Comparison of ENCODE assay signal across 25 cellular contexts in the genomic region with DNA sequence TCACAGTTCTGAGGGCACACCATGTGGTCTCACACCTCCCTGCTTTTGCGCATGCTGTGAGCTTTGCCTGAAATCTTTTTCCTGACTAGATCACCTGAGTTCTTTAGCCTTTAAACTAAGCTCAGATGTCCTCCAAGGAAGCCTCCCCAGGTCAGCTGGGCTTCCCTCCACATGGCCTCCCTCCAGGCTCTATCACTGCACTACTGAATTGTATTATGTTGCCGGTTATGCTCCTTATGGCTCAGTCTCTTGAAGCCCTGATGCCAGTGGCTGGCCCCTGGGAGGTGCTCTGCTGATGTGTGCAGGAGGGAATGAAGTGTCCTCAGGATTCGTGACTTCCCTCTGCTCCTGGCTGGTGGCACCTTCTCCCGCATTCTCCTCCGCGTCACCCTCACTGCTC.
"Had no signal": no experiment of that assay in that cellular context is flagged by ENCODE, and none has a peak within 500 bp of the region (broad histone marks: within the 10 kb centered on the region; RNA-seq: fewer than 3 reads in every experiment).

No MANE protein-coding gene starts in this region.

- H3K9me3 Mint-ChIP-seq: activated CD4-positive, alpha-beta T cell treated with anti-CD3 and anti-CD28 coated beads, Interleukin-2, amount 10 ng/mL, durations not matched to agents 7 days and 5 days; activated CD8-positive, alpha-beta T cell treated with anti-CD3 and anti-CD28 coated beads for 36 hours; activated naive CD4-positive, alpha-beta T cell treated with anti-CD3 and anti-CD28 coated beads, Interleukin-2, amount 50 U/mL, for 24 hours; activated T-helper 1 cell treated with anti-CD3 and anti-CD28 coated beads, Interleukin-12 subunit alpha, Interleukin-12 subunit beta, Interleukin-2, Interleukin-4 antibody, amounts not matched to agents 30 ng/mL and 10 ng/mL and 1 ng/mL, durations not matched to agents 14 hours and 24 hours and 36 hours; naive thymus-derived CD4-positive, alpha-beta T cell; neural crest cell had no signal

- H3K27me3 ChIP-seq: body of pancreas, foreskin keratinocyte, thyroid gland had no signal

- H3K27ac ChIP-seq: body of pancreas, foreskin keratinocyte, WERI-Rb-1 had no signal

- H3K27ac Mint-ChIP-seq: activated CD4-positive, alpha-beta T cell treated with anti-CD3 and anti-CD28 coated beads, Interleukin-2, amount 10 ng/mL, durations not matched to agents 7 days and 5 days; activated CD8-positive, alpha-beta memory T cell treated with anti-CD3 and anti-CD28 coated beads, Interleukin-2, amount 10 ng/mL, durations not matched to agents 7 days and 5 days; activated CD8-positive, alpha-beta T cell treated with anti-CD3 and anti-CD28 coated beads for 36 hours; activated naive CD4-positive, alpha-beta T cell treated with anti-CD3 and anti-CD28 coated beads, Interleukin-2, amount 50 U/mL, for 24 hours; activated T-helper 1 cell treated with anti-CD3 and anti-CD28 coated beads, Interleukin-12 subunit alpha, Interleukin-12 subunit beta, Interleukin-2, Interleukin-4 antibody, amounts not matched to agents 30 ng/mL and 10 ng/mL and 1 ng/mL, durations not matched to agents 14 hours and 24 hours and 36 hours; naive thymus-derived CD4-positive, alpha-beta T cell had no signal

- H3K36me3 Mint-ChIP-seq: activated naive CD4-positive, alpha-beta T cell treated with anti-CD3 and anti-CD28 coated beads, Interleukin-2, amount 50 U/mL, for 24 hours had no signal

- H3K9me3 ChIP-seq: body of pancreas, thyroid gland had no signal

- H3K27me3 Mint-ChIP-seq: activated CD4-positive, alpha-beta T cell treated with anti-CD3 and anti-CD28 coated beads, Interleukin-2, amount 10 ng/mL, durations not matched to agents 7 days and 5 days; activated CD8-positive, alpha-beta memory T cell treated with anti-CD3 and anti-CD28 coated beads, Interleukin-2, amount 10 ng/mL, durations not matched to agents 7 days and 5 days; activated CD8-positive, alpha-beta T cell treated with anti-CD3 and anti-CD28 coated beads for 36 hours; activated naive CD4-positive, alpha-beta T cell treated with anti-CD3 and anti-CD28 coated beads, Interleukin-2, amount 50 U/mL, for 24 hours; naive thymus-derived CD4-positive, alpha-beta T cell had no signal

- H3K4me1 Mint-ChIP-seq: neural crest cell had no signal

- H3K4me1 ChIP-seq: body of pancreas, foreskin keratinocyte had no signal

- ATAC-seq: activated CD8-positive, alpha-beta memory T cell treated with anti-CD3 and anti-CD28 coated beads, Interleukin-2, amount 10 ng/mL, durations not matched to agents 7 days and 5 days; activated CD8-positive, alpha-beta T cell treated with anti-CD3 and anti-CD28 coated beads for 36 hours; body of pancreas; foreskin keratinocyte; naive thymus-derived CD4-positive, alpha-beta T cell; stimulated activated naive CD8-positive, alpha-beta T cell treated with anti-CD3 and anti-CD28 coated beads, Interleukin-15, Interleukin-2, amounts not matched to agents 100 U/mL and 50 U/mL, for 24 hours had no signal

- DNase-seq: activated CD4-positive, alpha-beta T cell treated with anti-CD3 and anti-CD28 coated beads, Interleukin-2, amount 10 ng/mL, durations not matched to agents 7 days and 5 days; activated CD4-positive, CD25-positive, alpha-beta regulatory T cell treated with anti-CD3 and anti-CD28 coated beads, Interleukin-2, amount 50 U/mL, for 72 hours; activated CD8-positive, alpha-beta memory T cell treated with anti-CD3 and anti-CD28 coated beads, Interleukin-2, amount 10 ng/mL, durations not matched to agents 7 days and 5 days; activated CD8-positive, alpha-beta T cell treated with anti-CD3 and anti-CD28 coated beads for 36 hours; activated gamma-delta T cell treated with Interleukin-2 at 50 U/mL for 16 hours; activated T-cell treated with anti-CD3 and anti-CD28 coated beads for 4 hours; anterior cingulate cortex; body of pancreas; dermis blood vessel endothelial cell; effector CD8-positive, alpha-beta T cell; erythroblast; foreskin keratinocyte; glutamatergic neuron; hypothalamus; mesendoderm; naive thymus-derived CD4-positive, alpha-beta T cell; occipital lobe; posterior cingulate gyrus; stimulated activated CD4-positive, alpha-beta T cell treated with anti-CD3 and anti-CD28 coated beads, Interleukin-4, amount 100 ng/mL, for 24 hours; stimulated activated naive CD8-positive, alpha-beta T cell treated with anti-CD3 and anti-CD28 coated beads, Interleukin-15, Interleukin-2, amounts not matched to agents 100 U/mL and 50 U/mL, for 24 hours; thyroid gland; WERI-Rb-1 had no signal

- H3K4me3 Mint-ChIP-seq: activated CD4-positive, alpha-beta T cell treated with anti-CD3 and anti-CD28 coated beads, Interleukin-2, amount 10 ng/mL, durations not matched to agents 7 days and 5 days; activated CD8-positive, alpha-beta memory T cell treated with anti-CD3 and anti-CD28 coated beads, Interleukin-2, amount 10 ng/mL, durations not matched to agents 7 days and 5 days; activated CD8-positive, alpha-beta T cell treated with anti-CD3 and anti-CD28 coated beads for 36 hours; activated naive CD4-positive, alpha-beta T cell treated with anti-CD3 and anti-CD28 coated beads, Interleukin-2, amount 50 U/mL, for 24 hours; activated T-helper 1 cell treated with anti-CD3 and anti-CD28 coated beads, Interleukin-12 subunit alpha, Interleukin-12 subunit beta, Interleukin-2, Interleukin-4 antibody, amounts not matched to agents 30 ng/mL and 10 ng/mL and 1 ng/mL, durations not matched to agents 14 hours and 24 hours and 36 hours; naive thymus-derived CD4-positive, alpha-beta T cell; neural crest cell had no signal

- H3K4me3 ChIP-seq: body of pancreas, thyroid gland had no signal
